Comparison of ENCODE assay signal across 1 cellular context in genomic region chr1:114153621-114154145, GRCh38.
TF ChIP-seq lines count a peak whose summit lies in the region.

A gene with protein sequence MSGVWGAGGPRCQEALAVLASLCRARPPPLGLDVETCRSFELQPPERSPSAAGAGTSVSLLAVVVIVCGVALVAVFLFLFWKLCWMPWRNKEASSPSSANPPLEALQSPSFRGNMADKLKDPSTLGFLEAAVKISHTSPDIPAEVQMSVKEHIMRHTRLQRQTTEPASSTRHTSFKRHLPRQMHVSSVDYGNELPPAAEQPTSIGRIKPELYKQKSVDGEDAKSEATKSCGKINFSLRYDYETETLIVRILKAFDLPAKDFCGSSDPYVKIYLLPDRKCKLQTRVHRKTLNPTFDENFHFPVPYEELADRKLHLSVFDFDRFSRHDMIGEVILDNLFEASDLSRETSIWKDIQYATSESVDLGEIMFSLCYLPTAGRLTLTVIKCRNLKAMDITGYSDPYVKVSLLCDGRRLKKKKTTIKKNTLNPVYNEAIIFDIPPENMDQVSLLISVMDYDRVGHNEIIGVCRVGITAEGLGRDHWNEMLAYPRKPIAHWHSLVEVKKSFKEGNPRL (minus strand): TSS chr1:114153869. CDS start chr1:114153772, 97 bp downstream.

TF ChIP-seq in H1, 55 proteins besides CTCF, POLR2A, EP300 and RAD21 (continued from another document):
- peak; percentile 57 for TF ChIP-seq NANOG (IDR thresholded peaks at IDR 0.05; ENCODE audit: insufficient read depth, low read depth, low read length, poor library complexity, severe bottlenecking)
- 0 out of 4 replicates have a peak, but pooled peaks of 1 of the 2 experiments have one; percentile 18 for TF ChIP-seq HDAC2 (IDR thresholded peaks at IDR 0.05; ENCODE audit: borderline replicate concordance in 1 of 2, low read depth in 2 of 2, low read length in 2 of 2)
- peak; percentile 22 for TF ChIP-seq TAF7 (optimal IDR thresholded peaks at IDR 0.05; ENCODE audit: borderline replicate concordance, low read depth, low read length)
- TF ChIP-seq EZH2 (IDR thresholded peaks at IDR 0.05; ENCODE audit: low read depth, low read length, severe bottlenecking), result peak; percentile 14
- TF ChIP-seq KDM4A (IDR thresholded peaks at IDR 0.05; ENCODE audit: low read depth, low read length, severe bottlenecking), result peak; percentile 30
- TF ChIP-seq SUZ12 (IDR thresholded peaks at IDR 0.05; ENCODE audit: low read length), result peak; percentile 45; the same call in 1 of the 2 replicates
